Comparison of ENCODE assay signal across 3 cellular contexts in genomic region chr2:172060118-172060517, GRCh38. TPM values are rescaled to one million over a fixed set of nuclear protein-coding genes. Genes with fewer than 3 reads are reported as not detected.
"Had no signal": no experiment of that assay in that cellular context is flagged by ENCODE, and none has a peak within 500 bp of the region (broad histone marks: within the 10 kb centered on the region; RNA-seq: fewer than 3 reads in every experiment).

No MANE protein-coding gene starts in this region.

RNA-seq across cellular contexts. Expression of gene DLX1, which starts 25.2 kb away (rescaled TPM):
- polyA plus RNA-seq: IgD-negative memory B cell had no signal

RNA-seq across cellular contexts. Expression of gene DLX2, which starts 42.6 kb away (rescaled TPM):
- total RNA-seq: HT-29, IMR-90 had no signal
- polyA plus RNA-seq: IgD-negative memory B cell had no signal
